ENCODE assay signal across 1 cellular context in the genomic region with DNA sequence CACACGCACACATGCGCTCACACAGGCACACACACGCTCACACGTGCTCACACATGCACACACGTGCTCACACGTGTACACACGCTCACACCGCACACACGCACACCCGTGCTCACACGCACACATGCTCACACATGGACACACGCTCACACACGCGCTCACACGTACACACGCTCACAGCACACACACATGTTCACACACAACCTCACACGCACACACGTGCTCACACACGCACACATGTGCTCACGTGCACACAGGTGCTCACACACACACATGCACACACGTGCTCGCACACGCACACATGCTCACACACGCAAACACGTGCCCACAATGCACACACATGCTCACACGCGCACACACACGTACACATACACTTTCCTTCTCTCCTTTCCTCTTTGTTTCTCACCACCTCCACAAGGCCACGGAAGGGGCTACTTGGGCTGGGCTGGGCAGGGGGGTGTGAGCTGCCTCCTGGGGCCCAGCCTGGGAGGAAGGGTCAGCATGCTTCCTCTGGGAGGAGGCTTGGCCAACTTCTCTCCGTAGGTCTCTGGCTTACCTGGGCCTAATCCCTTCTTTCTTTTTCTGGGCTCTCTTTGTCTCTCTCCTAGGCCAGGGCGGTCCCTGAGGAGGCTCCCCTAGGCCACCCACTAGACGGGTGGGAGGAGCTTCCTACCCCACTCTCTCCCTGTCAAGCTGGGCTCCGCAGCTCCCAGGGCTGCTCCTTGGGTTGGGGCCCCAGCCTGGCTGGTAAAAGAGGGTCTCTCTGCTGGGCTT.
TF ChIP-seq lines count a peak whose summit lies in the region.

No MANE protein-coding gene starts in this region.

TF ChIP-seq in GM12878, 131 proteins besides CTCF, POLR2A, EP300 and RAD21:
- TF ChIP-seq TCF3 (IDR thresholded peaks at IDR 0.05; ENCODE audit: borderline replicate concordance, insufficient read depth, low read depth, low read length), result peak; percentile 91; the same call in 1 of the 2 replicates
- TF ChIP-seq, protein P1, sequence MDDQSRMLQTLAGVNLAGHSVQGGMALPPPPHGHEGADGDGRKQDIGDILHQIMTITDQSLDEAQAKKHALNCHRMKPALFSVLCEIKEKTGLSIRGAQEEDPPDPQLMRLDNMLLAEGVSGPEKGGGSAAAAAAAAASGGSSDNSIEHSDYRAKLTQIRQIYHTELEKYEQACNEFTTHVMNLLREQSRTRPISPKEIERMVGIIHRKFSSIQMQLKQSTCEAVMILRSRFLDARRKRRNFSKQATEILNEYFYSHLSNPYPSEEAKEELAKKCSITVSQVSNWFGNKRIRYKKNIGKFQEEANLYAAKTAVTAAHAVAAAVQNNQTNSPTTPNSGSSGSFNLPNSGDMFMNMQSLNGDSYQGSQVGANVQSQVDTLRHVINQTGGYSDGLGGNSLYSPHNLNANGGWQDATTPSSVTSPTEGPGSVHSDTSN (IDR thresholded peaks at IDR 0.05; ENCODE audit: insufficient replicate concordance, low read depth, low read length), result peak; percentile 56
- peak; percentile 69 for TF ChIP-seq POLR2AphosphoS5 (IDR thresholded peaks at IDR 0.05; ENCODE audit: low read length)
- no peak for TF ChIP-seq STAT1 (conservative IDR thresholded peaks at IDR 0.05)
- TF ChIP-seq SREBF2 (IDR thresholded peaks at IDR 0.05; ENCODE audit: low read length), result no peak
- no peak for TF ChIP-seq IKZF1 (conservative IDR thresholded peaks at IDR 0.05)
- TF ChIP-seq NFIC (IDR thresholded peaks at IDR 0.05; ENCODE audit: low read depth, low read length), result 0 out of 2 replicates have a peak, but pooled peaks have one; percentile 31
- TF ChIP-seq BMI1 (IDR thresholded peaks at IDR 0.05; ENCODE audit: borderline replicate concordance), result no peak
- no peak for TF ChIP-seq FOXM1 (IDR thresholded peaks at IDR 0.05; ENCODE audit: low read depth, low read length)
- no peak for TF ChIP-seq CREM (IDR thresholded peaks at IDR 0.05; ENCODE audit: low read depth)
- no peak for TF ChIP-seq SIX5 (IDR thresholded peaks at IDR 0.05; ENCODE audit: low read depth, low read length, severe bottlenecking)
- no peak for TF ChIP-seq NR2C1 (IDR thresholded peaks at IDR 0.05)
- TF ChIP-seq SUPT20H (IDR thresholded peaks at IDR 0.05; ENCODE audit: borderline replicate concordance, control insufficient read depth, low read depth, low read length), result no peak
- TF ChIP-seq BCL3 (IDR thresholded peaks at IDR 0.05; ENCODE audit: borderline replicate concordance, insufficient read depth, low read depth, low read length, poor library complexity, severe bottlenecking), result peak; percentile 98
- no peak for TF ChIP-seq TBL1XR1 (IDR thresholded peaks at IDR 0.05; ENCODE audit: low read depth, low read length)
- TF ChIP-seq MAX (IDR thresholded peaks at IDR 0.05; ENCODE audit: low read depth, low read length), result no peak
